18 cellular contexts compared by ENCODE assay signal in genomic region chr12:92557422-92557724, GRCh38.
DNase-seq lines count a peak whose midpoint lies in the region; ATAC-seq and TF ChIP-seq lines count a peak whose summit lies in the region.
"Had no signal": no experiment of that assay in that cellular context is flagged by ENCODE, and none has a peak within 500 bp of the region (broad histone marks: within the 10 kb centered on the region; RNA-seq: fewer than 3 reads in every experiment).

No MANE protein-coding gene starts in this region.

- WGBS in trophoblast cell (ENCODE audit: extremely low coverage, insufficient coverage, insufficient read length) = no CpG with 5 or more reads among the region's 2 CpGs
- 89 to 92% methylated on average over 2 of the region's 2 CpGs for WGBS in sigmoid colon, 2 donors

- H3K9me3 ChIP-seq in trophoblast cell (ENCODE audit: insufficient read depth, low read depth, low read length) (no peaks in the 10 kb centered on the region), sigmoid colon (no peaks in the 10 kb centered on the region)
- H3K9me3 ChIP-seq: left lung, SJCRH30, upper lobe of left lung had no signal

- no peaks in the 10 kb centered on the region for H3K27me3 Mint-ChIP-seq in activated T-cell treated with anti-CD3 and anti-CD28 coated beads, Interleukin-2, amount 50 U/mL, for 24 hours
- no peaks in the 10 kb centered on the region for H3K27me3 Mint-ChIP-seq in activated CD8-positive, alpha-beta T cell treated with anti-CD3 and anti-CD28 coated beads, Interleukin-2, amount 10 ng/mL, durations not matched to agents 7 days and 5 days (ENCODE audit: low read depth)

- H4K8ac ChIP-seq in trophoblast cell (ENCODE audit: low read depth, low read length) = no peak overlapping the region

- H3K27me3 ChIP-seq in trophoblast cell (ENCODE audit: insufficient read depth, low read length) (no peaks in the 10 kb centered on the region), sigmoid colon (no peaks in the 10 kb centered on the region)
- H3K27me3 ChIP-seq: left lung, SJCRH30, upper lobe of left lung had no signal

- H3K27ac ChIP-seq in trophoblast cell (ENCODE audit: low read depth, low read length) (no peak overlapping the region), sigmoid colon (no peak overlapping the region), coronary artery (no peak overlapping the region)
- H3K27ac ChIP-seq: left lung, PC-9, SJCRH30, upper lobe of left lung had no signal

- TF ChIP-seq EP300 in sigmoid colon (IDR thresholded peaks at IDR 0.05) = no peak

- H3K27ac Mint-ChIP-seq in activated T-cell treated with anti-CD3 and anti-CD28 coated beads, Interleukin-2, amount 50 U/mL, for 24 hours = peak overlapping the region; percentile 91
- peak overlapping the region; percentile 77 for H3K27ac Mint-ChIP-seq in activated CD8-positive, alpha-beta T cell treated with anti-CD3 and anti-CD28 coated beads, Interleukin-2, amount 10 ng/mL, durations not matched to agents 7 days and 5 days

- no peak overlapping the region for H4K91ac ChIP-seq in trophoblast cell (ENCODE audit: low read depth, low read length)

- no peaks in the 10 kb centered on the region for H3K79me2 ChIP-seq in trophoblast cell (ENCODE audit: control insufficient read depth, insufficient read depth, low read length, poor library complexity)

- H3K9ac ChIP-seq in trophoblast cell (ENCODE audit: low read length) = no peak overlapping the region

- TF ChIP-seq CTCF in GM12864 (IDR thresholded peaks at IDR 0.05; ENCODE audit: low read depth, low read length, missing control alignments) (no peak), sigmoid colon (IDR thresholded peaks at IDR 0.05) (no peak), coronary artery (IDR thresholded peaks at IDR 0.05) (no peak)

- no peak overlapping the region for H2BK120ac ChIP-seq in trophoblast cell (ENCODE audit: insufficient read depth, low read length, poor library complexity)

- intact Hi-C loops in sigmoid colon (cut with DNase I) = no loop called here

- H3K4me1 Mint-ChIP-seq in activated T-cell treated with anti-CD3 and anti-CD28 coated beads, Interleukin-2, amount 50 U/mL, for 24 hours (ENCODE audit: low read depth) = peaks cover 73% of the 10 kb centered on the region
- H3K4me1 Mint-ChIP-seq in activated CD8-positive, alpha-beta T cell treated with anti-CD3 and anti-CD28 coated beads, Interleukin-2, amount 10 ng/mL, durations not matched to agents 7 days and 5 days (ENCODE audit: low read depth) = peaks cover 40% of the 10 kb centered on the region

- H2BK5ac ChIP-seq in trophoblast cell (ENCODE audit: low read depth, low read length, poor library complexity) = no peak overlapping the region

- no peak overlapping the region for H4K12ac ChIP-seq in trophoblast cell (ENCODE audit: low read depth, low read length)

- peaks cover 18% of the 10 kb centered on the region for H3K36me3 Mint-ChIP-seq in activated T-cell treated with anti-CD3 and anti-CD28 coated beads, Interleukin-2, amount 50 U/mL, for 24 hours (ENCODE audit: low read depth)
- H3K36me3 Mint-ChIP-seq in activated CD8-positive, alpha-beta T cell treated with anti-CD3 and anti-CD28 coated beads, Interleukin-2, amount 10 ng/mL, durations not matched to agents 7 days and 5 days (ENCODE audit: low read depth) = peaks cover 24% of the 10 kb centered on the region

- H3K4ac ChIP-seq in trophoblast cell (ENCODE audit: low read depth, low read length) = no peak overlapping the region

- H3K14ac ChIP-seq in trophoblast cell (ENCODE audit: low read length) = no peak overlapping the region

- no peak overlapping the region for H3K18ac ChIP-seq in trophoblast cell (ENCODE audit: low read length)

- peaks cover 13% of the 10 kb centered on the region for H3K79me1 ChIP-seq in trophoblast cell (ENCODE audit: low read length)

- no peak overlapping the region for H3K23ac ChIP-seq in trophoblast cell (ENCODE audit: low read length)

- ATAC-seq in activated CD8-positive, alpha-beta T cell treated with anti-CD3 and anti-CD28 coated beads, Interleukin-2, amount 10 ng/mL, durations not matched to agents 7 days and 5 days = no peak
- ATAC-seq: left lung had no signal

- H3K9me3 Mint-ChIP-seq in activated T-cell treated with anti-CD3 and anti-CD28 coated beads, Interleukin-2, amount 50 U/mL, for 24 hours = peaks cover 16% of the 10 kb centered on the region
- peaks cover 9% of the 10 kb centered on the region for H3K9me3 Mint-ChIP-seq in activated CD8-positive, alpha-beta T cell treated with anti-CD3 and anti-CD28 coated beads, Interleukin-2, amount 10 ng/mL, durations not matched to agents 7 days and 5 days (ENCODE audit: insufficient read depth)

- H3K4me3 Mint-ChIP-seq in activated T-cell treated with anti-CD3 and anti-CD28 coated beads, Interleukin-2, amount 50 U/mL, for 24 hours = peak overlapping the region; percentile 65
- no peak overlapping the region for H3K4me3 Mint-ChIP-seq in activated CD8-positive, alpha-beta T cell treated with anti-CD3 and anti-CD28 coated beads, Interleukin-2, amount 10 ng/mL, durations not matched to agents 7 days and 5 days

- H3K4me3 ChIP-seq in GM12864 (ENCODE audit: low read depth, low read length) (peak overlapping the region; percentile 65), trophoblast cell (ENCODE audit: low read depth, low read length) (no peak overlapping the region), sigmoid colon (no peak overlapping the region), coronary artery (no peak overlapping the region)
- H3K4me3 ChIP-seq: left lung, PC-9, SJCRH30, upper lobe of left lung had no signal

- no peak overlapping the region for H2AK5ac ChIP-seq in trophoblast cell (ENCODE audit: low read length)

- H3K36me3 ChIP-seq in trophoblast cell (ENCODE audit: control insufficient read depth in 1 of 2, insufficient read depth in 2 of 2, low read length in 2 of 2) (no peaks in the 10 kb centered on the region), sigmoid colon (no peaks in the 10 kb centered on the region)
- H3K36me3 ChIP-seq: left lung, SJCRH30, upper lobe of left lung had no signal

- POLR2A ChIA-PET in activated CD8-positive, alpha-beta T cell treated with anti-CD3 and anti-CD28 coated beads, Interleukin-2, amount 10 ng/mL, durations not matched to agents 7 days and 5 days (lab: Charles Lee) = interaction anchor here (0.5 to 1.9 kb wide), 5 partner anchors 50 to 414 kb away, joined by 3 to 23 read pairs (median 3); partner anchors contain the start of gene BTG1

- DNase-seq in activated T-cell treated with anti-CD3 and anti-CD28 coated beads, Interleukin-2, amount 50 U/mL, for 24 hours = no peak
- no peak for DNase-seq in activated T-cell treated with anti-CD3 and anti-CD28 coated beads for 4 hours
- no peak for DNase-seq in GM12864 (ENCODE audit: low read depth)
- no peak for DNase-seq in activated CD8-positive, alpha-beta T cell treated with anti-CD3 and anti-CD28 coated beads, Interleukin-2, amount 10 ng/mL, durations not matched to agents 7 days and 5 days
- no peak for DNase-seq in trophoblast cell
- no peak for DNase-seq in sigmoid colon
- DNase-seq in HUDEP-2 (lab: John Stamatoyannopoulos, UW; ENCODE audit: unreplicated experiment in 76 of 76) = no peak
- no peak for DNase-seq in coronary artery (ENCODE audit: low spot score)
- DNase-seq: activated CD4-positive, alpha-beta T cell treated with anti-CD3 and anti-CD28 coated beads for 1 hour; anterior cingulate cortex; effector CD8-positive, alpha-beta T cell; left lung; NCI-H1092; NCI-H524; PC-9; SJCRH30; stimulated activated CD4-positive, alpha-beta T cell treated with anti-CD3 and anti-CD28 coated beads, Interleukin-12 subunit alpha, Interleukin-12 subunit beta, amount 100 ng/mL, for 4 hours; upper lobe of left lung had no signal

- H3K4me1 ChIP-seq in trophoblast cell (ENCODE audit: control insufficient read depth in 1 of 2, insufficient read depth in 2 of 2, low read length in 2 of 2) (peaks cover 9 to 10% of the 10 kb centered on the region in 2 experiments), sigmoid colon (peaks cover 2 to 41% (median 22%) of the 10 kb centered on the region in 4 donors)

- no peak overlapping the region for H3K4me2 ChIP-seq in trophoblast cell (ENCODE audit: low read length)
- H3K4me2 ChIP-seq: PC-9 had no signal

- no peak overlapping the region for H2AFZ ChIP-seq in trophoblast cell (ENCODE audit: insufficient read depth, low read length, poor library complexity)
- H2AFZ ChIP-seq: PC-9 had no signal

- TF ChIP-seq POLR2A in sigmoid colon (IDR thresholded peaks at IDR 0.05) = no peak

- CTCF ChIA-PET in activated CD8-positive, alpha-beta T cell treated with anti-CD3 and anti-CD28 coated beads, Interleukin-2, amount 10 ng/mL, durations not matched to agents 7 days and 5 days (lab: Charles Lee) = interaction anchor here (0.7 to 2.3 kb wide), 11 partner anchors 9 to 420 kb away, joined by 3 to 16 read pairs (median 3); no protein-coding TSS in a partner anchor

- H2BK12ac ChIP-seq in trophoblast cell (ENCODE audit: low read length) = peak overlapping the region; percentile 0
